In the genomic region with DNA sequence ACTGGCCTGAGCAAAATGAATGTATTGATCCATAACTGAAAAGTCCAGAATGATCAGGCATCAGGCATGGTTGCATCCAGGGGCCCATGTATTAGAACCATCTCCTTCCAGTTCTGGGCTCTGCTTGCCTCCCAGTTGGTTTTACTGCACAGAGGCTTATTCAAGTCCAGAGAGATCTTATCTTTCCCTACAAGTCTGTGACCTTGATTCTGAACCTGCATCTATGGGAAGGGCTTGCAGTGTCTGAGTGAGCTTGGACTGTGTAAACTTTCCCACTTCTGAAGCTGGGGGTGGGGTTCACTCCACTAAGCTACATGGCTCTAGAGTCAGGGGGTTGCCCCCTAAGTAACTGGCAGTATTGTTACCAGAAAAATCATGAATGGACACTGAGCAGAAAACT, we compare ENCODE assay signal across 1 cellular context.
TF ChIP-seq lines count a peak whose summit lies in the region.

No MANE protein-coding gene starts in this region.

TF ChIP-seq in SK-N-SH, 30 proteins besides CTCF, POLR2A, EP300 and RAD21:
- TF ChIP-seq RFX5 (IDR thresholded peaks at IDR 0.05; ENCODE audit: low read length), result no peak
- no peak for TF ChIP-seq EZH2phosphoT487 (IDR thresholded peaks at IDR 0.05; ENCODE audit: borderline replicate concordance, low read depth)
- TF ChIP-seq NRF1 (IDR thresholded peaks at IDR 0.05; ENCODE audit: low read depth, low read length), result no peak
